Comparison of ENCODE assay signal across 1 cellular context in genomic region chrX:17719651-17720050, GRCh38.
TF ChIP-seq lines count a peak whose summit lies in the region.

No MANE protein-coding gene starts in this region.

TF ChIP-seq in H1, 55 proteins besides CTCF, POLR2A, EP300 and RAD21:
- TF ChIP-seq POU5F1 (IDR thresholded peaks at IDR 0.05; ENCODE audit: low read depth, low read length) (0 out of 2 replicates have a peak, but pooled peaks have one; percentile 61), RNF2 (IDR thresholded peaks at IDR 0.05; ENCODE audit: borderline replicate concordance, low read depth, low read length, missing control alignments, poor library complexity, severe bottlenecking) (no peak), SAP30 (IDR thresholded peaks at IDR 0.05; ENCODE audit: insufficient read depth, insufficient replicate concordance, low read length) (no peak), SP1 (IDR thresholded peaks at IDR 0.05; ENCODE audit: low read depth, low read length) (no peak)
